In the genomic region with DNA sequence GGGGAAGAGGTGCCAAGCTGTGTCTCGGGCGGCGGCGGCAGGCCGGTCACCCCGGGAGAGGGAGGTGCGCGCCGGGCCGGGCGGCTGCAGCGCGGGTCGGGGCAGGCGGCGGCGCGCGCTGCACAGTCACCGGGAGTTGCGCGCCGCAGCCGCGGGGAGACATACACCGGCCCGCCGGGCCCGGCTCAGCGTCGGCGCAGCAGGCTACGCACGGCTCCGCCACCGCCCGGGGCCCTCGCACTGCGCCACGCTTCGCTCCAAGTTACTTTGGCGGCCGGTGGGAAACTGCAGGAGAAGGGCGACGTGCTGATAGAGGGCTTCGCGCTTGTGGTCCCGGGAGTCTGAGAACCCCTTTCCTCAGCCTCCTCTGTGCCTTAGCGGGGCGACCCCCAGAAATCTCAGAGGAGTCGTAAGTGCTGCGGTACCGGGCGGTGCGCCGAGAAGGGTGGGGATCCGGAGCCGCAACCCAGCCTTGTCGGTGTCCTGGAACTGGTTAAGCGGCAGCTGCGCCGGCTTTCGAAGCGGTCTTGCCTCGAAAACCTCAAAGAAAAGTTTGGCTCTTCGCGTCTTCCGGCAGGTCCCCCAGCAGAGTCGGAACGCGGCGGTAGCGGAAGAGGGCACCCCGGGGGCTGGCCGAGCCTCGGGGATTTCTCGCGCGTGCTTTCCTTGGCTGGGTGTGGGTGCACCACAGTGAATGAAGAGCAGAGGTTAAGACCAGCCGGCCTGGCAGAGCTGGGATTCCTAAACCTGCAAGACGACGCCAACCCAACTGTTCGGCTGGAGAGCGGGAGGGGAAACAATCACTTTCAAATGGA, we compare ENCODE assay signal across 8 cellular contexts. TPM values are rescaled to one million over a fixed set of nuclear protein-coding genes. Genes with fewer than 3 reads are reported as not detected.
DNase-seq lines count a peak whose midpoint lies in the region; ATAC-seq and TF ChIP-seq lines count a peak whose summit lies in the region.

A gene (minus strand): TSS at position 11 of the 815 bp plus-strand sequence.

- no peaks in the 10 kb centered on the region; the same call in 1 of the 2 replicates for H3K79me2 ChIP-seq in SK-N-SH (ENCODE audit: insufficient read depth)

- ATAC-seq in GM19351 (IDR thresholded peaks at IDR 0.05; ENCODE audit: unreplicated experiment) = peak; percentile 33

- H3K4me2 ChIP-seq in SK-N-SH = peak within 1 kb of the TSS; percentile 100

- H3K27me3 ChIP-seq in HUES6 (ENCODE audit: control insufficient read depth, insufficient read depth, low read length) (peaks cover 19% of the 10 kb centered on the region), SK-N-SH (ENCODE audit: insufficient read depth) (peaks cover 13% of the 10 kb centered on the region; the same call in 1 of the 2 replicates), layer of hippocampus (ENCODE audit: control insufficient read depth, insufficient read depth, low read length) (peaks cover 8% of the 10 kb centered on the region)

- H3K4me3 ChIP-seq in HUES6 (ENCODE audit: low read depth, low read length) (peak within 1 kb of the TSS; percentile 91), SK-N-SH (ENCODE audit: low read depth in 2 of 2, low read length in 1 of 2) (peak within 1 kb of the TSS; percentile 74 to 84), coronary artery (peak within 1 kb of the TSS; percentile 78)

- peak within 1 kb of the TSS; percentile 81 for H3K9ac ChIP-seq in HUES6 (ENCODE audit: low read length)
- H3K9ac ChIP-seq in SK-N-SH = peak within 1 kb of the TSS; percentile 47; the same call in 1 of the 2 replicates

- TF ChIP-seq CTCF in SK-N-SH (IDR thresholded peaks at IDR 0.05) = no peak
- no peak for TF ChIP-seq CTCF in coronary artery (IDR thresholded peaks at IDR 0.05)

- CTCF ChIA-PET in SK-N-SH (lab: Yijun Ruan, JAX) = interaction anchor here (1.0 to 1.7 kb wide), 4 partner anchors 99 to 805 kb away, joined by 3 to 5 read pairs (median 3); no protein-coding TSS in a partner anchor

- in situ Hi-C loops in Caki2 (cut with HindIII; ENCODE audit: low pct_unique_long_range_greater_than_20kb, low sequenced_read_pairs) = no loop called here

- peaks cover 7% of the 10 kb centered on the region for H3F3A ChIP-seq in SK-N-SH (replicated peaks; ENCODE audit: insufficient read depth)

- H3K4me1 ChIP-seq in HUES6 (ENCODE audit: control insufficient read depth, insufficient read depth, low read length) = peaks cover 17% of the 10 kb centered on the region
- H3K4me1 ChIP-seq in SK-N-SH (ENCODE audit: control insufficient read depth in 1 of 2, insufficient read depth in 2 of 2, low read depth in 1 of 2, low read length in 1 of 2) = peaks cover 0 to 3% of the 10 kb centered on the region in 2 experiments; a peak in 1 of 4 replicates

- no peaks in the 10 kb centered on the region for H3K9me3 ChIP-seq in HUES6 (ENCODE audit: control insufficient read depth, insufficient read depth, low read depth, low read length)
- H3K9me3 ChIP-seq in SK-N-SH = no peaks in the 10 kb centered on the region

- no peaks in the 10 kb centered on the region for H4K20me1 ChIP-seq in SK-N-SH (ENCODE audit: insufficient read depth)

- TF ChIP-seq RAD21 in SK-N-SH (IDR thresholded peaks at IDR 0.05; ENCODE audit: low read length) = no peak; the same call in 1 of the 2 replicates

- WGBS in SK-N-SH (ENCODE audit: low lambda C conversion rate) = 2% methylated on average over 43 of the region's 84 CpGs

- no peak for DNase-seq in Caki2 (ENCODE audit: low read depth)
- DNase-seq in SK-N-SH = peak; percentile 71
- DNase-seq in coronary artery (ENCODE audit: low spot score) = peak; percentile 78
- DNase-seq in stimulated activated naive CD4-positive, alpha-beta T cell treated with Interleukin-2 at 50 U/mL for 16 hours (lab: John Stamatoyannopoulos, UW) = peak; percentile 4
- no peak for DNase-seq in GDM1 (lab: John Stamatoyannopoulos, UW)

- peak within 1 kb of the TSS; percentile 93 for H2AFZ ChIP-seq in SK-N-SH (ENCODE audit: low read depth)

- H3K9me2 ChIP-seq in SK-N-SH = no peaks in the 10 kb centered on the region

- H3K36me3 ChIP-seq in HUES6 (ENCODE audit: control insufficient read depth, insufficient read depth, low read length) (no peaks in the 10 kb centered on the region), SK-N-SH (replicated peaks in 1 of 2; ENCODE audit: control insufficient read depth in 1 of 2, insufficient read depth in 2 of 2, low read length in 1 of 2) (no peaks in the 10 kb centered on the region)

- POLR2A ChIA-PET in SK-N-SH (lab: Yijun Ruan, JAX) = interaction anchor here (0.6 to 1.2 kb wide), 3 partner anchors 51 to 116 kb away, joined by 3 read pairs; no protein-coding TSS in a partner anchor

- no peak for TF ChIP-seq EP300 in SK-N-SH (IDR thresholded peaks at IDR 0.05; ENCODE audit: borderline replicate concordance in 1 of 2, low read depth in 1 of 2, low read length in 1 of 2)

- peak within 1 kb of the TSS; percentile 76; the same call in 1 of the 2 replicates for H3K27ac ChIP-seq in HUES6 (ENCODE audit: low read depth, low read length)
- H3K27ac ChIP-seq in SK-N-SH (ENCODE audit: low read depth in 2 of 2, low read length in 1 of 2) = peak within 1 kb of the TSS; percentile 35 to 95; a peak in 3 of 4 replicates
- H3K27ac ChIP-seq in coronary artery = peak within 1 kb of the TSS; percentile 80
- H3K27ac ChIP-seq in layer of hippocampus (ENCODE audit: low read depth, low read length) = peak within 1 kb of the TSS; percentile 62

TF ChIP-seq in SK-N-SH, 30 proteins besides CTCF, POLR2A, EP300 and RAD21:
- no peak for TF ChIP-seq SIN3A (IDR thresholded peaks at IDR 0.05; ENCODE audit: borderline replicate concordance, low read depth, low read length)
- TF ChIP-seq, protein P1, sequence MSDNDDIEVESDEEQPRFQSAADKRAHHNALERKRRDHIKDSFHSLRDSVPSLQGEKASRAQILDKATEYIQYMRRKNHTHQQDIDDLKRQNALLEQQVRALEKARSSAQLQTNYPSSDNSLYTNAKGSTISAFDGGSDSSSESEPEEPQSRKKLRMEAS (IDR thresholded peaks at IDR 0.05; ENCODE audit: low read depth) = 0 out of 2 replicates have a peak, but pooled peaks have one; percentile 38

RNA-seq across cellular contexts. Expression of the gene that starts here (rescaled TPM):
- 9.8 and 12.0 TPM in 2 replicates for total RNA-seq in Caki2 (2014; rRNA removed; shearing (Covaris generic); ENCODE audit: low replicate concordance)
- 0.73 and 0.81 TPM in 2 replicates for polyA plus RNA-seq in SK-N-SH (2012; rRNA removed)
- polyA plus RNA-seq in SK-N-SH (2012; cell fraction: cytosol; rRNA removed) = 0.85 and 1.4 TPM in 2 replicates
- polyA plus RNA-seq in SK-N-SH (2012; cell fraction: nucleus; rRNA removed) = 0.76 and 1.7 TPM in 2 replicates

Comparison
In these comparisons a context has a peak if more than half of its experiments do, and no peak if none do; other contexts are left out.
1. DNase-seq: peak in SK-N-SH (single experiment), coronary artery (single experiment) and stimulated activated naive CD4-positive, alpha-beta T cell treated with Interleukin-2 at 50 U/mL for 16 hours (single experiment); none in Caki2 (single experiment) and GDM1 (single experiment).
2. Peak in every context shown above with its lines, with median percentiles within 50 percentile points of each other: H3K27ac ChIP-seq and H3K4me3 ChIP-seq.